In genomic region chr3:101329016-101329673, GRCh38 we compare ENCODE assay signal across 20 cellular contexts. TPM values are rescaled to one million over a fixed set of nuclear protein-coding genes. Genes with fewer than 3 reads are reported as not detected.
A peak's percentile ranks its signal among the peaks of the same experiment; 100 is the strongest.
DNase-seq lines count a peak whose midpoint lies in the region; ATAC-seq, FAIRE-seq and TF ChIP-seq lines count a peak whose summit lies in the region.
"Had no signal": no experiment of that assay in that cellular context is flagged by ENCODE, and none has a peak within 500 bp of the region (broad histone marks: within the 10 kb centered on the region; RNA-seq: fewer than 3 reads in every experiment).

No MANE protein-coding gene starts in this region.

- H3K36me3 ChIP-seq in K562 (ENCODE audit: control insufficient read depth, insufficient read depth, low read length) = peaks cover 21% of the 10 kb centered on the region
- peaks cover 0 to 87% (median 61%) of the 10 kb centered on the region in 9 donors for H3K36me3 ChIP-seq in heart left ventricle
- peaks cover 28% of the 10 kb centered on the region for H3K36me3 ChIP-seq in left ventricle myocardium inferior
- H3K36me3 ChIP-seq: HAP-1 had no signal

- no TSS peak for BruUV-seq in K562 (replicated peaks; lab: Mats Ljungman, UMichigan)

- H3K27ac ChIP-seq in K562 (ENCODE audit: extremely low read depth, low read depth, low read length) = no peak overlapping the region
- H3K27ac ChIP-seq in heart left ventricle = peak overlapping the region in 6 of 12 donors; percentile 9 to 44 (median 14)
- H3K27ac ChIP-seq in left ventricle myocardium inferior (replicated peaks) = peak overlapping the region; percentile 32
- peak overlapping the region; percentile 37 for H3K27ac ChIP-seq in right cardiac atrium (ENCODE audit: low read length)
- no peak overlapping the region for H3K27ac ChIP-seq in RWPE1

- TF ChIP-seq POLR2A in K562 (conservative IDR thresholded peaks at IDR 0.05) (no peak), heart left ventricle (IDR thresholded peaks at IDR 0.05) (no peak), H54 (IDR thresholded peaks at IDR 0.05; ENCODE audit: low read depth, low read length) (no peak)

- H3K27me3 Mint-ChIP-seq in T-helper 2 cell treated with Interferon-gamma antibody and Interleukin-4, amounts not matched to agents 5 μg/mL and 100 μg/mL, for 36 hours (ENCODE audit: low read depth) = no peaks in the 10 kb centered on the region
- H3K27me3 Mint-ChIP-seq: CD4-positive, alpha-beta memory T cell had no signal

- H3K9me3 Mint-ChIP-seq in T-helper 2 cell treated with Interferon-gamma antibody and Interleukin-4, amounts not matched to agents 5 μg/mL and 100 μg/mL, for 36 hours = no peaks in the 10 kb centered on the region
- H3K9me3 Mint-ChIP-seq: CD4-positive, alpha-beta memory T cell; GM23338 had no signal

- H3K4me2 ChIP-seq in K562 (ENCODE audit: insufficient read depth, low read length) = no peak overlapping the region
- H3K4me2 ChIP-seq: GM23338 had no signal

- CTCF ChIA-PET in K562 (lab: Yijun Ruan, JAX; ENCODE audit: low intra/inter-chr PET ratio) = interaction anchor here (0.6 kb wide), 1 partner anchor 230 kb away, joined by 3 read pairs; no protein-coding TSS in a partner anchor
- CTCF ChIA-PET in RWPE1 (lab: Yijun Ruan, JAX) = no interaction called here

- no peak overlapping the region for H2AFZ ChIP-seq in K562 (ENCODE audit: low read depth, low read length)
- H2AFZ ChIP-seq: GM23338 had no signal

- no peaks in the 10 kb centered on the region for H3K79me2 ChIP-seq in K562 (ENCODE audit: control insufficient read depth, insufficient read depth, low read length)

- H4K20me1 ChIP-seq in K562 (replicated peaks; ENCODE audit: control insufficient read depth, insufficient read depth, low read length) = no peaks in the 10 kb centered on the region

- FAIRE-seq in K562 (lab: Jason Lieb, UNC) = no peak
- no peak for FAIRE-seq in H54 (lab: Jason Lieb, UNC)
- FAIRE-seq: GM12891 had no signal

- in situ Hi-C loops in K562 (cut with MboI) = no loop called here

- POLR2A ChIA-PET in K562 (lab: Yijun Ruan, JAX) (interaction anchor here (0.6 kb wide), 1 partner anchor 278 kb away, joined by 3 read pairs; no protein-coding TSS in a partner anchor), RWPE1 (lab: Yijun Ruan, JAX; ENCODE audit: low non-redundant PET) (no interaction called here)

- no peak overlapping the region for H3K4me3 Mint-ChIP-seq in T-helper 2 cell treated with Interferon-gamma antibody and Interleukin-4, amounts not matched to agents 5 μg/mL and 100 μg/mL, for 36 hours
- H3K4me3 Mint-ChIP-seq: CD4-positive, alpha-beta memory T cell; GM23338 had no signal

- TF ChIP-seq EP300 in K562 (IDR thresholded peaks at IDR 0.05; ENCODE audit: low read length) = no peak

- no peak for ATAC-seq in K562
- peak; percentile 56 to 67 (median 64) for ATAC-seq in heart left ventricle
- peak in 1 of 2 donors; percentile 68 for ATAC-seq in right cardiac atrium
- ATAC-seq: GM23338 had no signal

- H3K9me1 ChIP-seq in K562 (ENCODE audit: control insufficient read depth, insufficient read depth, low read length) = no peaks in the 10 kb centered on the region

- H3K36me3 Mint-ChIP-seq in T-helper 2 cell treated with Interferon-gamma antibody and Interleukin-4, amounts not matched to agents 5 μg/mL and 100 μg/mL, for 36 hours (ENCODE audit: low read depth) = peaks cover 17% of the 10 kb centered on the region

- intact Hi-C loops in K562 (cut with micrococcal nuclease) = loop anchor here (10.0 kb wide), 1 partner anchor 186 kb away; the partner anchor contains the start of gene SENP7
- intact Hi-C loops in heart left ventricle (cut with DNase I) = no loop called here
- intact Hi-C loops in left ventricle myocardium inferior (cut with micrococcal nuclease) = no loop called here
- intact Hi-C loops in right cardiac atrium (cut with DNase I) = no loop called here

- DNase-seq in K562 (ENCODE audit: extremely low read depth in 1 of 4, low spot score in 3 of 4) = no peak
- no peak for DNase-seq in heart left ventricle
- DNase-seq in left ventricle myocardium inferior = no peak
- DNase-seq in right cardiac atrium = no peak
- no peak for DNase-seq in RWPE1 (ENCODE audit: low spot score)
- no peak for DNase-seq in T-helper 2 cell treated with Interferon-gamma antibody and Interleukin-4, amounts not matched to agents 5 μg/mL and 100 μg/mL, for 36 hours (ENCODE audit: low spot score)
- DNase-seq in H54 (ENCODE audit: insufficient read length, low spot score) = no peak
- DNase-seq: C1 segment of cervical spinal cord; Calu3; CD4-positive, alpha-beta memory T cell; COR-L47; DMS53; DMS79 treated with DMSO at 0.1 percent for 48 hours; GF-D8 had no signal

- H3K4me3 ChIP-seq in K562 (no peak overlapping the region), heart left ventricle (no peak overlapping the region), left ventricle myocardium inferior (no peak overlapping the region), right cardiac atrium (ENCODE audit: low read length) (no peak overlapping the region)
- H3K4me3 ChIP-seq: GM23338, HAP-1 had no signal

- H3K27ac Mint-ChIP-seq in T-helper 2 cell treated with Interferon-gamma antibody and Interleukin-4, amounts not matched to agents 5 μg/mL and 100 μg/mL, for 36 hours = no peak overlapping the region
- H3K27ac Mint-ChIP-seq: GM23338 had no signal

- no peaks in the 10 kb centered on the region for H3K4me1 Mint-ChIP-seq in T-helper 2 cell treated with Interferon-gamma antibody and Interleukin-4, amounts not matched to agents 5 μg/mL and 100 μg/mL, for 36 hours (ENCODE audit: low read depth)
- H3K4me1 Mint-ChIP-seq: CD4-positive, alpha-beta memory T cell; GM23338 had no signal

- H3K9me3 ChIP-seq in K562 (replicated peaks; ENCODE audit: control insufficient read depth, insufficient read depth, low read depth, low read length) (no peaks in the 10 kb centered on the region), heart left ventricle (no peaks in the 10 kb centered on the region), left ventricle myocardium inferior (replicated peaks) (no peaks in the 10 kb centered on the region), right cardiac atrium (ENCODE audit: control insufficient read depth, low read length) (no peaks in the 10 kb centered on the region)
- H3K9me3 ChIP-seq: HAP-1 had no signal

- TF ChIP-seq RAD21 in K562 (CRISPR knock-in tag; conservative IDR thresholded peaks at IDR 0.05 in 1 of 2, IDR thresholded peaks at IDR 0.05 in 1 of 2) = no peak

- H3K27me3 ChIP-seq in K562 (ENCODE audit: control insufficient read depth in 2 of 2, insufficient read depth in 2 of 2, low read length in 2 of 2) (no peaks in the 10 kb centered on the region), heart left ventricle (no peaks in the 10 kb centered on the region), left ventricle myocardium inferior (ENCODE audit: low read depth) (no peaks in the 10 kb centered on the region), right cardiac atrium (ENCODE audit: control insufficient read depth, insufficient read depth) (no peaks in the 10 kb centered on the region)

- 84% methylated on average over 7 of the region's 7 CpGs for whole genome bisulfite sequencing in K562 (ENCODE audit: insufficient coverage, low coverage, missing lambda C conversion rate)
- WGBS in heart left ventricle, 4 donors = 61 to 69% (median 67%) methylated on average over 7 of the region's 7 CpGs
- 72% methylated on average over 7 of the region's 7 CpGs for WGBS in right cardiac atrium

- peaks cover 0 to 6% of the 10 kb centered on the region in 2 experiments; a peak in 3 of 5 replicates for H3K4me1 ChIP-seq in K562 (replicated peaks in 1 of 2; ENCODE audit: control insufficient read depth in 2 of 2, insufficient read depth in 2 of 2, low read length in 2 of 2)
- H3K4me1 ChIP-seq in heart left ventricle = no peaks in the 10 kb centered on the region
- H3K4me1 ChIP-seq in left ventricle myocardium inferior = peaks cover 9% of the 10 kb centered on the region
- H3K4me1 ChIP-seq in right cardiac atrium (ENCODE audit: control insufficient read depth, insufficient read depth, low read length) = no peaks in the 10 kb centered on the region
- H3K4me1 ChIP-seq: HAP-1 had no signal

- TF ChIP-seq CTCF in K562 (IDR thresholded peaks at IDR 0.05 in 2 of 3, conservative IDR thresholded peaks at IDR 0.05 in 1 of 3; ENCODE audit: insufficient read depth in 2 of 3, low read depth in 1 of 3, low read length in 3 of 3) (no peak), heart left ventricle (IDR thresholded peaks at IDR 0.05) (no peak), left ventricle myocardium inferior (IDR thresholded peaks at IDR 0.05; ENCODE audit: borderline replicate concordance) (no peak), RWPE1 (conservative IDR thresholded peaks at IDR 0.05; ENCODE audit: low read depth) (no peak)

- H3K9ac ChIP-seq in K562 (ENCODE audit: insufficient read depth in 1 of 2, low read depth in 2 of 2, low read length in 2 of 2) = no peak overlapping the region

RNA-seq across cellular contexts. Expression of gene IMPG2, which starts 8.8 kb away (rescaled TPM):
- total RNA-seq in K562 (2011; cell fraction: chromatin; rRNA removed; ENCODE audit: low replicate concordance) = 0.25 and 0.51 TPM in 2 replicates
- total RNA-seq in K562 (2011; cell fraction: nucleolus; rRNA removed) = 0.13 and 0.17 TPM in 2 replicates
- 0.38 and 0.44 TPM in 2 replicates for total RNA-seq in K562 (2011; cell fraction: nucleoplasm; rRNA removed)
- total RNA-seq in K562 (2014; rRNA removed) = 0.08 and 0.09 TPM in 2 replicates
- total RNA-seq in K562 (2014; rRNA removed; fragmentation: Illumina TruSeq; extraction: Trizol) = 0.13 and 0.18 TPM in 2 replicates
- total RNA-seq in K562 (2015; rRNA removed; fragmentation: Illumina TruSeq; extraction: Trizol) = 0.30 and 0.36 TPM in 2 replicates
- total RNA-seq in K562 (2021) = 0.09 and 0.13 TPM in 2 replicates
- 0.07 and 0.27 TPM in 2 replicates for polyA plus RNA-seq in K562 (2011; rRNA removed)
- 0.01 and 0.13 TPM in 2 replicates for polyA plus RNA-seq in K562 (2011; cell fraction: cytosol; rRNA removed)
- 0.18 and 0.63 TPM in 2 replicates for polyA plus RNA-seq in K562 (2011; cell fraction: nucleus; rRNA removed)
- 0.14 and 0.48 TPM in 2 replicates for polyA plus RNA-seq in K562 (2012)
- polyA plus RNA-seq in K562 (2014; fragmentation: Illumina TruSeq; extraction: Trizol) = 0.11 and 0.13 TPM in 2 replicates
- polyA plus RNA-seq in K562 (2014; fragmentation: Nextera tagmentation; extraction: Ambion mirVana) = under 1 TPM; 0.04 TPM
- 0.05 and 0.07 TPM in 2 replicates for polyA plus RNA-seq in K562 (2014; rRNA removed)
- 0.14 and 0.51 TPM in 2 replicates for polyA minus RNA-seq in K562 (2011; rRNA and poly(A)+ RNA removed)
- polyA minus RNA-seq in K562 (2011; cell fraction: cytosol; rRNA and poly(A)+ RNA removed) = 0.18 TPM in 1 of 2 replicates, not detected in the other
- 0.27 and 1.1 TPM in 2 replicates for polyA minus RNA-seq in K562 (2011; cell fraction: nucleus; rRNA and poly(A)+ RNA removed)
- under 1 TPM; 0.16 to 0.41 (median 0.20) TPM for total RNA-seq in heart left ventricle
- under 1 TPM in 1 of 2 donors, not detected in 1; 0.06 TPM for polyA plus RNA-seq in heart left ventricle
- 0.11 TPM for total RNA-seq in left ventricle myocardium inferior
- total RNA-seq in right cardiac atrium = under 1 TPM; 0.35 to 0.49 (median 0.39) TPM
- polyA plus RNA-seq in right cardiac atrium = 0.05 TPM
- total RNA-seq: A172, Daoy, G401, GM23338 had no signal
- polyA plus RNA-seq: GM23338 had no signal

Comparison
In these comparisons a context has a peak if more than half of its experiments do, and no peak if none do; other contexts are left out.
1. H3K27ac ChIP-seq: peak in left ventricle myocardium inferior (single experiment) and right cardiac atrium (single experiment); none in K562 (single experiment) and RWPE1 (single experiment).